ENCODE assay signal across 33 cellular contexts in genomic region chr1:110584045-110584444, GRCh38.
"Had no signal": no experiment of that assay in that cellular context is flagged by ENCODE, and none has a peak within 500 bp of the region (broad histone marks: within the 10 kb centered on the region; RNA-seq: fewer than 3 reads in every experiment).

No MANE protein-coding gene starts in this region.

- DNase-seq: activated B cell treated with CpG ODN at 0.5 μM for 24 hours; activated CD4-positive, alpha-beta memory T cell treated with anti-CD3 and anti-CD28 coated beads for 36 hours; activated CD4-positive, alpha-beta T cell treated with anti-CD3 and anti-CD28 coated beads for 4 hours; activated CD4-positive, alpha-beta T cell treated with anti-CD3 and anti-CD28 coated beads, Interleukin-2, amount 10 ng/mL, durations not matched to agents 24 days and 14 days; activated CD4-positive, alpha-beta T cell treated with anti-CD3 and anti-CD28 coated beads, Interleukin-2, amount 50 U/mL, for 1 hour; activated CD4-positive, alpha-beta T cell treated with anti-CD3 and anti-CD28 coated beads, Interleukin-2, amount 50 U/mL, for 4 hours; activated CD4-positive, CD25-positive, alpha-beta regulatory T cell treated with anti-CD3 and anti-CD28 coated beads, Interleukin-2, amount 50 U/mL, for 72 hours; activated CD8-positive, alpha-beta memory T cell treated with anti-CD3 and anti-CD28 coated beads, Interleukin-2, amount 50 U/mL, for 4 hours; activated CD8-positive, alpha-beta T cell treated with anti-CD3 and anti-CD28 coated beads for 36 hours; activated effector memory CD4-positive, alpha-beta T cell treated with anti-CD3 and anti-CD28 coated beads, Interleukin-2, amount 50 U/mL, for 16 hours; activated gamma-delta T cell treated with Interleukin-2 at 50 U/mL for 16 hours; activated naive CD4-positive, alpha-beta T cell; activated naive CD4-positive, alpha-beta T cell treated with anti-CD3 and anti-CD28 coated beads for 36 hours; activated naive CD4-positive, alpha-beta T cell treated with anti-CD3 and anti-CD28 coated beads, Interleukin-2, amount 50 U/mL, for 16 hours; activated naive CD8-positive, alpha-beta T cell treated with anti-CD3 and anti-CD28 coated beads for 36 hours; activated T-cell treated with anti-CD3 and anti-CD28 coated beads for 4 hours; activated T-cell treated with anti-CD3 and anti-CD28 coated beads, Interleukin-2, amount 50 U/mL, for 1 hour; activated T-cell treated with anti-CD3 and anti-CD28 coated beads, Interleukin-2, amount 50 U/mL, for 4 hours; activated T-cell treated with anti-CD3 and anti-CD28 coated beads, Interleukin-2, amount 50 U/mL, for 72 hours; amniotic stem cell; aorta; brain microvascular endothelial cell; caudate nucleus; cerebellar nuclear complex; T-helper 1 cell; T-helper 2 cell; T-helper 9 cell had no signal

- H3K36me3 ChIP-seq: adrenal gland, brain microvascular endothelial cell, breast epithelium had no signal

- H3K4me3 ChIP-seq: adrenal gland, body of pancreas, breast epithelium had no signal

- H3K4me1 ChIP-seq: adrenal gland, body of pancreas, breast epithelium had no signal

- ATAC-seq: activated CD8-positive, alpha-beta T cell treated with anti-CD3 and anti-CD28 coated beads for 36 hours; activated naive CD4-positive, alpha-beta T cell treated with anti-CD3 and anti-CD28 coated beads, Interleukin-2, amount 50 U/mL, for 72 hours; activated T-cell treated with anti-CD3 and anti-CD28 coated beads, Interleukin-2, amount 50 U/mL, for 4 hours; activated T-cell treated with anti-CD3 and anti-CD28 coated beads, Interleukin-2, amount 50 U/mL, for 72 hours; activated T-helper 17 cell treated with anti-CD3 and anti-CD28 coated beads, Interleukin-2, amount 50 U/mL, for 72 hours; body of pancreas had no signal

- H3K9me3 ChIP-seq: adrenal gland, body of pancreas had no signal

- H3K27ac ChIP-seq: adrenal gland, body of pancreas, brain microvascular endothelial cell, breast epithelium, VCaP had no signal

- H3K27me3 ChIP-seq: adrenal gland, body of pancreas, brain microvascular endothelial cell, breast epithelium had no signal
